In genomic region chr12:110373962-110374611, GRCh38 we compare ENCODE assay signal across 22 cellular contexts. TPM values are rescaled to one million over a fixed set of nuclear protein-coding genes. Genes with fewer than 3 reads are reported as not detected.
DNase-seq lines count a peak whose midpoint lies in the region; ATAC-seq and TF ChIP-seq lines count a peak whose summit lies in the region.
"Had no signal": no experiment of that assay in that cellular context is flagged by ENCODE, and none has a peak within 500 bp of the region (broad histone marks: within the 10 kb centered on the region; RNA-seq: fewer than 3 reads in every experiment).

No MANE protein-coding gene starts in this region.

- H3K36me3 ChIP-seq in BLaER1: peaks cover 90% of the 10 kb centered on the region
- H3K36me3 ChIP-seq in skeletal muscle tissue (ENCODE audit: control insufficient read depth in 3 of 3, insufficient read depth in 3 of 3, low read length in 3 of 3): peaks cover 35 to 59% (median 48%) of the 10 kb centered on the region in 3 donors

- H3K27me3 ChIP-seq in BLaER1: no peaks in the 10 kb centered on the region
- no peaks in the 10 kb centered on the region for H3K27me3 ChIP-seq in skeletal muscle tissue (ENCODE audit: control insufficient read depth in 3 of 3, insufficient read depth in 3 of 3, low read length in 3 of 3)
- no peaks in the 10 kb centered on the region for H3K27me3 ChIP-seq in CD4-positive, alpha-beta T cell (ENCODE audit: control insufficient read depth, insufficient read depth, low read length)

- POLR2A ChIA-PET in CD4-positive, alpha-beta T cell (lab: Charles Lee): interaction anchor here (1.4 kb wide), 1 partner anchor 94 kb away, joined by 4 read pairs; the partner anchor contains the start of genes FAM216A and GPN3

- no peak for DNase-seq in glutamatergic neuron
- no peak for DNase-seq in omental fat pad (ENCODE audit: low spot score)
- DNase-seq in CD4-positive, alpha-beta T cell: no peak
- DNase-seq in GM20000 (ENCODE audit: low spot score): no peak
- DNase-seq in activated CD8-positive, alpha-beta memory T cell treated with anti-CD3 and anti-CD28 coated beads, Interleukin-2, amount 50 U/mL, for 48 hours: no peak
- DNase-seq: activated CD4-positive, alpha-beta memory T cell treated with anti-CD3 and anti-CD28 coated beads for 36 hours; activated naive CD8-positive, alpha-beta T cell treated with anti-CD3 and anti-CD28 coated beads, Interleukin-2, amount 10 ng/mL, durations not matched to agents 7 days and 5 days; activated T-cell treated with anti-CD3 and anti-CD28 coated beads, Interleukin-2, amount 50 U/mL, for 72 hours; COR-L47; effector CD4-positive, alpha-beta T cell; kidney glomerular epithelial cell; NCI-H1694 treated with DMSO at 0.1 percent for 48 hours; NCI-H446; stimulated activated CD4-positive, alpha-beta T cell treated with anti-CD3 and anti-CD28 coated beads, Interleukin-12 subunit alpha, Interleukin-12 subunit beta, amount 100 ng/mL, for 4 hours; stimulated activated naive CD4-positive, alpha-beta T cell treated with Interleukin-2 at 50 U/mL for 16 hours; T-cell had no signal

- H3K36me3 Mint-ChIP-seq in glutamatergic neuron (ENCODE audit: unreplicated experiment): peaks cover 8% of the 10 kb centered on the region
- H3K36me3 Mint-ChIP-seq in CD4-positive, alpha-beta T cell (ENCODE audit: low read depth): peaks cover 63% of the 10 kb centered on the region

- intact Hi-C loops in CD4-positive, alpha-beta T cell (cut with DNase I, micrococcal nuclease): no loop called here

- H3K9ac ChIP-seq in BLaER1: 0 out of 2 replicates have a peak overlapping the region, but pooled peaks have one; percentile 39
- peak overlapping the region in 1 of 3 donors; percentile 62 for H3K9ac ChIP-seq in skeletal muscle tissue (ENCODE audit: low read depth in 1 of 3, low read length in 3 of 3)
- H3K9ac ChIP-seq: parathyroid adenoma had no signal

- H3K27ac Mint-ChIP-seq in glutamatergic neuron (ENCODE audit: unreplicated experiment): peak overlapping the region; percentile 95
- H3K27ac Mint-ChIP-seq in CD4-positive, alpha-beta T cell: no peak overlapping the region
- H3K27ac Mint-ChIP-seq: activated CD4-positive, alpha-beta memory T cell treated with anti-CD3 and anti-CD28 coated beads for 36 hours; activated naive CD8-positive, alpha-beta T cell treated with anti-CD3 and anti-CD28 coated beads, Interleukin-2, amount 10 ng/mL, durations not matched to agents 7 days and 5 days; activated T-cell treated with anti-CD3 and anti-CD28 coated beads, Interleukin-2, amount 50 U/mL, for 72 hours; T-cell had no signal

- H3K4me1 Mint-ChIP-seq in glutamatergic neuron (ENCODE audit: low read depth, unreplicated experiment): peaks cover 17% of the 10 kb centered on the region
- no peaks in the 10 kb centered on the region for H3K4me1 Mint-ChIP-seq in CD4-positive, alpha-beta T cell (ENCODE audit: low read depth)

- CTCF ChIA-PET in CD4-positive, alpha-beta T cell (lab: Charles Lee): no interaction called here

- peaks cover 49% of the 10 kb centered on the region for H3K4me1 ChIP-seq in BLaER1
- peaks cover 24 to 35% (median 30%) of the 10 kb centered on the region in 3 donors for H3K4me1 ChIP-seq in skeletal muscle tissue (ENCODE audit: control insufficient read depth in 3 of 3, insufficient read depth in 3 of 3, low read length in 3 of 3)
- H3K4me1 ChIP-seq: parathyroid adenoma had no signal

- no peak overlapping the region for H3K4me3 Mint-ChIP-seq in glutamatergic neuron (ENCODE audit: unreplicated experiment)
- H3K4me3 Mint-ChIP-seq in CD4-positive, alpha-beta T cell: no peak overlapping the region
- H3K4me3 Mint-ChIP-seq: activated CD4-positive, alpha-beta memory T cell treated with anti-CD3 and anti-CD28 coated beads for 36 hours; activated naive CD8-positive, alpha-beta T cell treated with anti-CD3 and anti-CD28 coated beads, Interleukin-2, amount 10 ng/mL, durations not matched to agents 7 days and 5 days; activated T-cell treated with anti-CD3 and anti-CD28 coated beads, Interleukin-2, amount 50 U/mL, for 72 hours; T-cell had no signal

- 80 to 91% (median 84%) methylated on average over 13 of the region's 13 CpGs for WGBS in adipose tissue, 3 donors

- TF ChIP-seq CTCF in glutamatergic neuron (IDR thresholded peaks at IDR 0.05; ENCODE audit: partially characterized antibody, unreplicated experiment) (no peak), omental fat pad (IDR thresholded peaks at IDR 0.05) (no peak), GM20000 (IDR thresholded peaks at IDR 0.05; ENCODE audit: extremely low read depth, missing control alignments) (no peak)
- no peak for TF ChIP-seq CTCF in CD4-positive, alpha-beta T cell (IDR thresholded peaks at IDR 0.05)

- H3K9me3 ChIP-seq in BLaER1: no peaks in the 10 kb centered on the region
- no peaks in the 10 kb centered on the region for H3K9me3 ChIP-seq in skeletal muscle tissue (ENCODE audit: control insufficient read depth in 3 of 3, low read length in 3 of 3)
- H3K9me3 ChIP-seq in CD4-positive, alpha-beta T cell (ENCODE audit: control insufficient read depth, low read length): no peaks in the 10 kb centered on the region

- peaks cover 36% of the 10 kb centered on the region for H4K20me1 ChIP-seq in BLaER1

- peaks cover 4% of the 10 kb centered on the region for H3K9me3 Mint-ChIP-seq in glutamatergic neuron (ENCODE audit: unreplicated experiment)
- no peaks in the 10 kb centered on the region for H3K9me3 Mint-ChIP-seq in CD4-positive, alpha-beta T cell
- H3K9me3 Mint-ChIP-seq: activated CD4-positive, alpha-beta memory T cell treated with anti-CD3 and anti-CD28 coated beads for 36 hours; activated naive CD8-positive, alpha-beta T cell treated with anti-CD3 and anti-CD28 coated beads, Interleukin-2, amount 10 ng/mL, durations not matched to agents 7 days and 5 days; activated T-cell treated with anti-CD3 and anti-CD28 coated beads, Interleukin-2, amount 50 U/mL, for 72 hours; T-cell had no signal

- H3K4me3 ChIP-seq in BLaER1: no peak overlapping the region
- peak overlapping the region in 2 of 3 donors; percentile 18 to 29 for H3K4me3 ChIP-seq in skeletal muscle tissue (ENCODE audit: low read length in 3 of 3)

- no peak overlapping the region for H3K27ac ChIP-seq in BLaER1
- peak overlapping the region; percentile 11 for H3K27ac ChIP-seq in adipose tissue (ENCODE audit: low read depth, low read length)
- peak overlapping the region; percentile 49 for H3K27ac ChIP-seq in skeletal muscle tissue (ENCODE audit: low read depth, low read length)
- no peak overlapping the region for H3K27ac ChIP-seq in CD4-positive, alpha-beta T cell (ENCODE audit: low read depth, low read length)
- H3K27ac ChIP-seq: parathyroid adenoma, RWPE1, VCaP had no signal

- no peaks in the 10 kb centered on the region for H3K27me3 Mint-ChIP-seq in glutamatergic neuron (ENCODE audit: unreplicated experiment)
- no peaks in the 10 kb centered on the region for H3K27me3 Mint-ChIP-seq in CD4-positive, alpha-beta T cell
- H3K27me3 Mint-ChIP-seq: activated CD4-positive, alpha-beta memory T cell treated with anti-CD3 and anti-CD28 coated beads for 36 hours; activated naive CD8-positive, alpha-beta T cell treated with anti-CD3 and anti-CD28 coated beads, Interleukin-2, amount 10 ng/mL, durations not matched to agents 7 days and 5 days; T-cell had no signal

- H3K4me2 ChIP-seq in BLaER1: no peak overlapping the region

- no peak for ATAC-seq in omental fat pad (ENCODE audit: low FRiP score)
- ATAC-seq in CD4-positive, alpha-beta T cell (ENCODE audit: poor library complexity): no peak
- ATAC-seq: activated T-cell treated with anti-CD3 and anti-CD28 coated beads, Interleukin-2, amount 50 U/mL, for 72 hours; T-cell had no signal

RNA-seq across cellular contexts. Expression of gene ANAPC7, which starts 29.4 kb away (rescaled TPM):
- polyA plus RNA-seq in adipose tissue: 10 to 100 TPM; 12.9 to 23.0 (median 20.4) TPM
- total RNA-seq in glutamatergic neuron (ENCODE audit: unreplicated experiment) (93.7 TPM), skeletal muscle tissue (38.6 TPM), omental fat pad (10 to 100 TPM; 34.6 to 54.8 (median 48.9) TPM)
- total RNA-seq in CD4-positive, alpha-beta T cell: 10 to 100 TPM; 16.4 to 18.2 TPM

Comparison
In these comparisons a context has a peak if more than half of its experiments do, and no peak if none do; other contexts are left out.
1. H3K27ac ChIP-seq: peak in adipose tissue (single experiment) and skeletal muscle tissue (single experiment); none in BLaER1 (single experiment) and CD4-positive, alpha-beta T cell (single experiment).